Comparison of ENCODE assay signal across 23 cellular contexts in genomic region chr16:8677481-8677880, GRCh38. TPM values are rescaled to one million over a fixed set of nuclear protein-coding genes. Genes with fewer than 3 reads are reported as not detected.
A peak's percentile ranks its signal among the peaks of the same experiment; 100 is the strongest.
DNase-seq lines count a peak whose midpoint lies in the region; ATAC-seq, FAIRE-seq and TF ChIP-seq lines count a peak whose summit lies in the region.
"Had no signal": no experiment of that assay in that cellular context is flagged by ENCODE, and none has a peak within 500 bp of the region (broad histone marks: within the 10 kb centered on the region; RNA-seq: fewer than 3 reads in every experiment).

No MANE protein-coding gene starts in this region.

- H3K4me2 ChIP-seq in osteoblast (ENCODE audit: insufficient read depth, low read length): peak overlapping the region; percentile 48

- intact Hi-C loops in sigmoid colon (cut with DNase I): no loop called here

- peaks cover 4% of the 10 kb centered on the region; the same call in 1 of the 2 replicates for H3K9me3 ChIP-seq in MG63
- no peaks in the 10 kb centered on the region for H3K9me3 ChIP-seq in esophagus (ENCODE audit: control insufficient read depth in 2 of 2, insufficient read depth in 1 of 2, low read depth in 1 of 2, low read length in 1 of 2)
- H3K9me3 ChIP-seq in osteoblast (ENCODE audit: low read depth, low read length): no peaks in the 10 kb centered on the region
- H3K9me3 ChIP-seq in sigmoid colon: no peaks in the 10 kb centered on the region
- H3K9me3 ChIP-seq in tibial nerve: peaks cover 0 to 7% (median 0%) of the 10 kb centered on the region in 4 donors
- H3K9me3 ChIP-seq: HAP-1, suprapubic skin had no signal

- peak; percentile 54 for DNase-seq in Daoy (ENCODE audit: low read depth)
- DNase-seq in MG63: peak; percentile 28
- DNase-seq in osteoblast (ENCODE audit: insufficient read length, low spot score, missing footprints): peak; percentile 86
- DNase-seq in sigmoid colon: no peak
- DNase-seq in tibial nerve (ENCODE audit: low spot score in 2 of 2): no peak
- no peak for DNase-seq in GM12892 (ENCODE audit: insufficient read length)
- DNase-seq: activated CD4-positive, CD25-positive, alpha-beta regulatory T cell treated with anti-CD3 and anti-CD28 coated beads, Interleukin-2, amount 50 U/mL, for 72 hours; C1 segment of cervical spinal cord; DMS53; effector memory CD4-positive, alpha-beta T cell; NCI-H187; NCI-H446 treated with DMSO at 0.1 percent for 48 hours; SHP77 treated with DMSO at 0.1 percent for 48 hours; stimulated activated CD4-positive, alpha-beta T cell treated with anti-CD3 and anti-CD28 coated beads, Interleukin-4, amount 100 ng/mL, for 4 hours; stimulated activated CD8-positive, alpha-beta memory T cell treated with anti-CD3 and anti-CD28 coated beads, Interleukin-4, amount 100 ng/mL, for 48 hours; T-helper 9 cell had no signal

- no peak for FAIRE-seq in GM12892 (lab: Jason Lieb, UNC)
- FAIRE-seq: GM19239 had no signal

- H3K4me3 ChIP-seq in MG63 (no peak overlapping the region), esophagus (ENCODE audit: low read depth in 1 of 2, low read length in 2 of 2) (no peak overlapping the region), osteoblast (ENCODE audit: insufficient read depth, low read length) (no peak overlapping the region), sigmoid colon (no peak overlapping the region), tibial nerve (no peak overlapping the region)
- H3K4me3 ChIP-seq: HAP-1, suprapubic skin had no signal

- H4K20me1 ChIP-seq in osteoblast (ENCODE audit: insufficient read depth, low read length): peaks cover 4% of the 10 kb centered on the region

- 63 to 64% methylated on average over 5 of the region's 5 CpGs for WGBS in esophagus, 2 donors
- WGBS in sigmoid colon, 2 donors: 91% methylated on average over 5 of the region's 5 CpGs
- 88 to 92% methylated on average over 5 of the region's 5 CpGs for WGBS in tibial nerve, 2 donors

- TF ChIP-seq CTCF in osteoblast (IDR thresholded peaks at IDR 0.05; ENCODE audit: extremely low read depth, low read depth, low read length) (no peak), sigmoid colon (IDR thresholded peaks at IDR 0.05) (no peak), tibial nerve (IDR thresholded peaks at IDR 0.05) (no peak)

- H3K27me3 ChIP-seq in MG63 (peaks cover 23% of the 10 kb centered on the region), esophagus (ENCODE audit: control insufficient read depth in 1 of 2, insufficient read depth in 2 of 2, low read length in 2 of 2) (no peaks in the 10 kb centered on the region), osteoblast (ENCODE audit: insufficient read depth, low read length) (no peaks in the 10 kb centered on the region), sigmoid colon (no peaks in the 10 kb centered on the region), tibial nerve (no peaks in the 10 kb centered on the region)
- H3K27me3 ChIP-seq: suprapubic skin had no signal

- no peak for ATAC-seq in GM19467 (IDR thresholded peaks at IDR 0.05; ENCODE audit: unreplicated experiment)

- no peaks in the 10 kb centered on the region for H3K79me2 ChIP-seq in osteoblast (ENCODE audit: insufficient read depth, low read length)
- H3K79me2 ChIP-seq: parathyroid adenoma had no signal

- H3K27ac ChIP-seq in esophagus (ENCODE audit: low read depth in 2 of 2, low read length in 1 of 2) (peak overlapping the region; percentile 8 to 17), osteoblast (ENCODE audit: low read depth, low read length) (peak overlapping the region; percentile 23), sigmoid colon (no peak overlapping the region), tibial nerve (no peak overlapping the region)
- H3K27ac ChIP-seq: parathyroid adenoma, suprapubic skin had no signal

- H3K4me1 ChIP-seq in esophagus (ENCODE audit: control insufficient read depth in 2 of 2, insufficient read depth in 2 of 2, low read length in 1 of 2): peaks cover 3 to 18% of the 10 kb centered on the region in 2 donors
- H3K4me1 ChIP-seq in osteoblast (ENCODE audit: insufficient read depth, low read length): peaks cover 27% of the 10 kb centered on the region
- H3K4me1 ChIP-seq in sigmoid colon: peaks cover 0 to 14% (median 11%) of the 10 kb centered on the region in 4 donors
- peaks cover 0 to 22% (median 12%) of the 10 kb centered on the region in 4 donors for H3K4me1 ChIP-seq in tibial nerve
- H3K4me1 ChIP-seq: parathyroid adenoma had no signal

- TF ChIP-seq POLR2A in sigmoid colon (IDR thresholded peaks at IDR 0.05) (no peak), tibial nerve (IDR thresholded peaks at IDR 0.05) (no peak), GM12892 (IDR thresholded peaks at IDR 0.05; ENCODE audit: low read depth, low read length) (no peak)

- TF ChIP-seq EP300 in sigmoid colon (IDR thresholded peaks at IDR 0.05) (no peak), tibial nerve (IDR thresholded peaks at IDR 0.05) (no peak)

- no peak overlapping the region for H2AFZ ChIP-seq in osteoblast (ENCODE audit: low read length)
- H2AFZ ChIP-seq: parathyroid adenoma had no signal

- H3K36me3 ChIP-seq in MG63: no peaks in the 10 kb centered on the region
- no peaks in the 10 kb centered on the region for H3K36me3 ChIP-seq in esophagus (ENCODE audit: control insufficient read depth in 2 of 2, insufficient read depth in 2 of 2, low read length in 1 of 2)
- H3K36me3 ChIP-seq in osteoblast (ENCODE audit: insufficient read depth, low read length): no peaks in the 10 kb centered on the region
- no peaks in the 10 kb centered on the region for H3K36me3 ChIP-seq in sigmoid colon
- H3K36me3 ChIP-seq in tibial nerve: peaks cover 0 to 8% (median 0%) of the 10 kb centered on the region in 3 donors
- H3K36me3 ChIP-seq: HAP-1, suprapubic skin had no signal

RNA-seq across cellular contexts. Expression of gene ABAT, which starts 3.1 kb away (rescaled TPM):
- total RNA-seq in Daoy (2014; rRNA removed; shearing (Covaris generic)): 2.2 and 3.9 TPM in 2 replicates
- 0.12 and 0.16 TPM in 2 replicates for total RNA-seq in MG63 (2014; rRNA removed; shearing (Covaris generic); ENCODE audit: low replicate concordance)
- 1 to 10 TPM; 4.6 to 9.5 TPM for polyA plus RNA-seq in esophagus
- 5.9 and 6.5 TPM in 2 replicates for total RNA-seq in osteoblast
- 1 to 10 TPM; 4.1 to 8.3 (median 6.0) TPM for total RNA-seq in sigmoid colon
- polyA plus RNA-seq in sigmoid colon: 10 to 100 TPM in 1 of 3 donors, 1 to 10 TPM in 2; 8.2 to 12.0 (median 9.6) TPM
- total RNA-seq in tibial nerve: 10 to 100 TPM in 3 of 4 donors, 1 to 10 TPM in 1; 9.6 to 24.0 (median 21.3) TPM
- 3.3 TPM for polyA plus RNA-seq in GM12892 (2012; ENCODE audit: missing spikeins)
- total RNA-seq: HT1080 had no signal

RNA-seq across cellular contexts. Expression of gene METTL22, which starts 56.0 kb away (rescaled TPM):
- total RNA-seq in Daoy (2014; rRNA removed; shearing (Covaris generic)): 10.1 and 10.9 TPM in 2 replicates
- total RNA-seq in MG63 (2014; rRNA removed; shearing (Covaris generic); ENCODE audit: low replicate concordance): 27.4 and 30.4 TPM in 2 replicates
- 10 to 100 TPM; 12.3 to 16.6 TPM for polyA plus RNA-seq in esophagus
- 24.5 and 46.0 TPM in 2 replicates for total RNA-seq in osteoblast
- total RNA-seq in sigmoid colon: 10 to 100 TPM; 25.3 to 55.1 (median 35.1) TPM
- polyA plus RNA-seq in sigmoid colon: 10 to 100 TPM in 2 of 3 donors, 1 to 10 TPM in 1; 8.6 to 17.2 (median 11.4) TPM
- 10 to 100 TPM; 34.3 to 69.5 (median 46.6) TPM for total RNA-seq in tibial nerve
- 18.0 TPM for polyA plus RNA-seq in GM12892 (2012; ENCODE audit: missing spikeins)

Comparison
In these comparisons a context has a peak if more than half of its experiments do, and no peak if none do; other contexts are left out.
1. DNase-seq: peak in Daoy (single experiment), MG63 (single experiment) and osteoblast (single experiment); none in sigmoid colon (single experiment), tibial nerve (0 of 2) and GM12892 (single experiment).
2. H3K27ac ChIP-seq: peak in esophagus (2 of 2) and osteoblast (single experiment); none in sigmoid colon (0 of 4) and tibial nerve (0 of 4).